ENCODE assay signal across 20 cellular contexts in the genomic region with DNA sequence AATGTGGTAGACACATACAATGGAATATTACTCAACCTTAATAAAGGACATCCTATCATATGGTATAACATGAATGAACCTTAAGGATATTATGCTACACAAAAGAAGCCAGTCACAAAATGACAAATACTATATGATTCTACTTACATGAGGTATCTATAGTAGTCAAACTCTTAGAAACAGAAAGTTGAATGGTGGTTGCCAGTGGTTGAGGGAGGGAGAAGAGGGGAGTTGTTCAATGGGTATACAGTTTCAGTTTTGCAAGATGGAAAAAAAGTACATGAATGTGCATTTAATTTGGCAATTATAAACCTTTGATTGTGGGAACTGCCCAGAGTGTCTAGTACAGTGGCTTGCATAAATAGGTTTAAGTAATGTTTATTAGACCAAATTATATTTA.
"Had no signal": no experiment of that assay in that cellular context is flagged by ENCODE, and none has a peak within 500 bp of the region (broad histone marks: within the 10 kb centered on the region; RNA-seq: fewer than 3 reads in every experiment).

No MANE protein-coding gene starts in this region.

- H3K36me3 ChIP-seq: esophagus muscularis mucosa, gastroesophageal sphincter, neutrophil, spleen, tibial artery, upper lobe of left lung, uterus had no signal

- H3K4me3 Mint-ChIP-seq: effector memory CD8-positive, alpha-beta T cell; naive thymus-derived CD8-positive, alpha-beta T cell; stimulated activated memory B cell treated with anti-CD40 and anti-IgM and Interleukin-4, amounts not matched to agents 10 μg/mL and 1 μg/mL and 100 μg/mL, for 72 hours; stimulated activated naive CD8-positive, alpha-beta T cell treated with anti-CD3 and anti-CD28 coated beads, Interleukin-15, Interleukin-2, amounts not matched to agents 100 ng/mL and 50 ng/mL, for 24 hours had no signal

- H3K4me1 Mint-ChIP-seq: naive thymus-derived CD8-positive, alpha-beta T cell; stimulated activated memory B cell treated with anti-CD40 and anti-IgM and Interleukin-4, amounts not matched to agents 10 μg/mL and 1 μg/mL and 100 μg/mL, for 72 hours had no signal

- H3K36me3 Mint-ChIP-seq: naive thymus-derived CD8-positive, alpha-beta T cell; stimulated activated memory B cell treated with anti-CD40 and anti-IgM and Interleukin-4, amounts not matched to agents 10 μg/mL and 1 μg/mL and 100 μg/mL, for 72 hours had no signal

- H3K9me3 ChIP-seq: esophagus muscularis mucosa, gastroesophageal sphincter, mucosa of descending colon, neutrophil, tibial artery, upper lobe of left lung, uterus had no signal

- H3K27ac Mint-ChIP-seq: effector memory CD8-positive, alpha-beta T cell; naive thymus-derived CD8-positive, alpha-beta T cell; stimulated activated memory B cell treated with anti-CD40 and anti-IgM and Interleukin-4, amounts not matched to agents 10 μg/mL and 1 μg/mL and 100 μg/mL, for 72 hours; stimulated activated naive CD8-positive, alpha-beta T cell treated with anti-CD3 and anti-CD28 coated beads, Interleukin-15, Interleukin-2, amounts not matched to agents 100 ng/mL and 50 ng/mL, for 24 hours had no signal

- DNase-seq: effector memory CD8-positive, alpha-beta T cell; glutamatergic neuron; islet precursor cell; mucosa of descending colon; naive thymus-derived CD8-positive, alpha-beta T cell; spleen; stimulated activated CD4-positive, alpha-beta T cell treated with anti-CD3 and anti-CD28 coated beads, Interleukin-15, amount 100 ng/mL, for 24 hours; stimulated activated CD4-positive, alpha-beta T cell treated with anti-CD3 and anti-CD28 coated beads, Interleukin-1b, Interleukin-23, amount 100 ng/mL, for 48 hours; stimulated activated CD4-positive, alpha-beta T cell treated with anti-CD3 and anti-CD28 coated beads, Interleukin-4, amount 100 ng/mL, for 24 hours; tibial artery; upper lobe of left lung; uterus had no signal

- ATAC-seq: effector memory CD8-positive, alpha-beta T cell; gastroesophageal sphincter; left lobe of liver; mucosa of descending colon; naive thymus-derived CD8-positive, alpha-beta T cell; sciatic nerve; stimulated activated memory B cell treated with anti-CD40 and anti-IgM and Interleukin-4, amounts not matched to agents 10 μg/mL and 1 μg/mL and 100 μg/mL, for 72 hours had no signal

- H3K27me3 Mint-ChIP-seq: effector memory CD8-positive, alpha-beta T cell; naive thymus-derived CD8-positive, alpha-beta T cell; stimulated activated memory B cell treated with anti-CD40 and anti-IgM and Interleukin-4, amounts not matched to agents 10 μg/mL and 1 μg/mL and 100 μg/mL, for 72 hours; stimulated activated naive CD8-positive, alpha-beta T cell treated with anti-CD3 and anti-CD28 coated beads, Interleukin-15, Interleukin-2, amounts not matched to agents 100 ng/mL and 50 ng/mL, for 24 hours had no signal

- H3K4me3 ChIP-seq: esophagus muscularis mucosa, gastroesophageal sphincter, mucosa of descending colon, spleen, tibial artery, upper lobe of left lung, uterus had no signal

- H3K27me3 ChIP-seq: esophagus muscularis mucosa, gastroesophageal sphincter, neutrophil, spleen, tibial artery, upper lobe of left lung, uterus had no signal

- H3K4me1 ChIP-seq: esophagus muscularis mucosa, gastroesophageal sphincter, spleen, upper lobe of left lung, uterus had no signal

- H3K27ac ChIP-seq: epithelial cell of prostate, esophagus muscularis mucosa, gastroesophageal sphincter, neutrophil, spleen, tibial artery, upper lobe of left lung, uterus had no signal
